In genomic region chr14:58395815-58396626, GRCh38 we compare ENCODE assay signal across 8 cellular contexts. TPM values are rescaled to one million over a fixed set of nuclear protein-coding genes. Genes with fewer than 3 reads are reported as not detected.
DNase-seq lines count a peak whose midpoint lies in the region; ATAC-seq and TF ChIP-seq lines count a peak whose summit lies in the region.

Gene TOMM20L (plus strand): TSS chr14:58395930. CDS start chr14:58395958, 28 bp downstream.

- H3K4me3 ChIP-seq in liver (ENCODE audit: low read depth in 1 of 3, low read length in 3 of 3) = peak within 1 kb of the TSS; percentile 64 to 84 (median 65)

- peak; percentile 76 for TF ChIP-seq CTCF in liver (IDR thresholded peaks at IDR 0.05; ENCODE audit: low read depth, low read length, missing input control)

- H3K27ac ChIP-seq in liver (ENCODE audit: low read depth in 1 of 2, low read length in 2 of 2) = peak within 1 kb of the TSS; percentile 64 to 66

- H3K9me3 Mint-ChIP-seq in activated CD4-positive, alpha-beta T cell treated with anti-CD3 and anti-CD28 coated beads, Interleukin-2, amount 10 ng/mL, durations not matched to agents 7 days and 5 days = no peaks in the 10 kb centered on the region

- CTCF ChIA-PET in activated CD4-positive, alpha-beta T cell treated with anti-CD3 and anti-CD28 coated beads, Interleukin-2, amount 10 ng/mL, durations not matched to agents 7 days and 5 days (lab: Charles Lee) = interaction anchor here (0.6 to 2.7 kb wide), 9 partner anchors 9 to 201 kb away, joined by 3 to 26 read pairs (median 3); partner anchors contain the start of genes ARID4A, KIAA0586 and TIMM9

- POLR2A ChIA-PET in activated CD4-positive, alpha-beta T cell treated with anti-CD3 and anti-CD28 coated beads, Interleukin-2, amount 10 ng/mL, durations not matched to agents 7 days and 5 days (lab: Charles Lee) = no interaction called here

- peaks cover 0 to 1% (median 0%) of the 10 kb centered on the region in 4 donors for H3K36me3 ChIP-seq in liver (ENCODE audit: control insufficient read depth in 4 of 4, insufficient read depth in 3 of 4, low read depth in 1 of 4, low read length in 3 of 4)

- no peaks in the 10 kb centered on the region for H3K27me3 ChIP-seq in liver (ENCODE audit: control insufficient read depth in 4 of 4, insufficient read depth in 4 of 4, low read length in 3 of 4)

- peak within 1 kb of the TSS; percentile 63 for H3K4me3 Mint-ChIP-seq in activated CD4-positive, alpha-beta T cell treated with anti-CD3 and anti-CD28 coated beads, Interleukin-2, amount 10 ng/mL, durations not matched to agents 7 days and 5 days

- no peaks in the 10 kb centered on the region for H3K9me3 ChIP-seq in liver (ENCODE audit: control insufficient read depth in 4 of 4, low read length in 3 of 4)

- peak; percentile 95 for ATAC-seq in HG02852 (IDR thresholded peaks at IDR 0.05; ENCODE audit: unreplicated experiment)

- peaks cover 11% of the 10 kb centered on the region for H3K4me1 Mint-ChIP-seq in activated CD4-positive, alpha-beta T cell treated with anti-CD3 and anti-CD28 coated beads, Interleukin-2, amount 10 ng/mL, durations not matched to agents 7 days and 5 days

- H3K27me3 Mint-ChIP-seq in activated CD4-positive, alpha-beta T cell treated with anti-CD3 and anti-CD28 coated beads, Interleukin-2, amount 10 ng/mL, durations not matched to agents 7 days and 5 days = no peaks in the 10 kb centered on the region

- WGBS in liver = 1% methylated on average over 81 of the region's 81 CpGs

- peak; percentile 64 for DNase-seq in NK-92 treated with Interleukin-12 subunit alpha and Interleukin-12 subunit beta, amount 100 ng/mL, for 24 hours (lab: John Stamatoyannopoulos, UW)
- DNase-seq in NK-92 (lab: John Stamatoyannopoulos, UW; ENCODE audit: unreplicated experiment) (no peak), NCI-H2029 treated with DMSO at 0.1 percent for 48 hours (lab: John Stamatoyannopoulos, UW) (peak; percentile 57), dedifferentiated amniotic fluid mesenchymal stem cell (ENCODE audit: extremely low spot score) (peak; percentile 38)
- peak; percentile 63 for DNase-seq in activated CD4-positive, alpha-beta T cell treated with anti-CD3 and anti-CD28 coated beads, Interleukin-2, amount 10 ng/mL, durations not matched to agents 7 days and 5 days
- peak; percentile 70 for DNase-seq in stimulated activated CD4-positive, alpha-beta T cell treated with anti-CD3 and anti-CD28 coated beads, Interleukin-4, amount 100 ng/mL, for 24 hours

- H3K27ac Mint-ChIP-seq in activated CD4-positive, alpha-beta T cell treated with anti-CD3 and anti-CD28 coated beads, Interleukin-2, amount 10 ng/mL, durations not matched to agents 7 days and 5 days = peak within 1 kb of the TSS; percentile 71

- no peaks in the 10 kb centered on the region for H3K36me3 Mint-ChIP-seq in activated CD4-positive, alpha-beta T cell treated with anti-CD3 and anti-CD28 coated beads, Interleukin-2, amount 10 ng/mL, durations not matched to agents 7 days and 5 days (ENCODE audit: low read depth)

- no peak for TF ChIP-seq RAD21 in liver (IDR thresholded peaks at IDR 0.05)

- peak within 1 kb of the TSS; percentile 47 to 72 for H3K9ac ChIP-seq in liver (ENCODE audit: low read depth in 1 of 2, low read length in 2 of 2)

- H3K4me1 ChIP-seq in liver (ENCODE audit: control insufficient read depth in 4 of 4, insufficient read depth in 4 of 4, low read length in 3 of 4) = peaks cover 0 to 4% (median 2%) of the 10 kb centered on the region in 4 donors

TF ChIP-seq in liver, 16 proteins besides CTCF, POLR2A, EP300 and RAD21:
- TF ChIP-seq TAF1 (conservative IDR thresholded peaks at IDR 0.05) = no peak
- no peak for TF ChIP-seq YY1 (IDR thresholded peaks at IDR 0.05)
- TF ChIP-seq HNF4G (IDR thresholded peaks at IDR 0.05) = no peak

RNA-seq across cellular contexts. Expression of gene TOMM20L, which starts in this region (rescaled TPM):
- total RNA-seq in activated CD4-positive, alpha-beta T cell treated with anti-CD3 and anti-CD28 coated beads, Interleukin-2, amount 10 ng/mL, durations not matched to agents 7 days and 5 days = not detected
- total RNA-seq in liver = not detected
- not detected for polyA plus RNA-seq in liver

Comparison
In these comparisons a context has a peak if more than half of its experiments do, and no peak if none do; other contexts are left out.
1. Peak in DNase-seq in activated CD4-positive, alpha-beta T cell treated with anti-CD3 and anti-CD28 coated beads, Interleukin-2, amount 10 ng/mL, durations not matched to agents 7 days and 5 days; RNA of the gene not detected or under 1 TPM.